ENCODE assay signal across 1 cellular context in the genomic region with DNA sequence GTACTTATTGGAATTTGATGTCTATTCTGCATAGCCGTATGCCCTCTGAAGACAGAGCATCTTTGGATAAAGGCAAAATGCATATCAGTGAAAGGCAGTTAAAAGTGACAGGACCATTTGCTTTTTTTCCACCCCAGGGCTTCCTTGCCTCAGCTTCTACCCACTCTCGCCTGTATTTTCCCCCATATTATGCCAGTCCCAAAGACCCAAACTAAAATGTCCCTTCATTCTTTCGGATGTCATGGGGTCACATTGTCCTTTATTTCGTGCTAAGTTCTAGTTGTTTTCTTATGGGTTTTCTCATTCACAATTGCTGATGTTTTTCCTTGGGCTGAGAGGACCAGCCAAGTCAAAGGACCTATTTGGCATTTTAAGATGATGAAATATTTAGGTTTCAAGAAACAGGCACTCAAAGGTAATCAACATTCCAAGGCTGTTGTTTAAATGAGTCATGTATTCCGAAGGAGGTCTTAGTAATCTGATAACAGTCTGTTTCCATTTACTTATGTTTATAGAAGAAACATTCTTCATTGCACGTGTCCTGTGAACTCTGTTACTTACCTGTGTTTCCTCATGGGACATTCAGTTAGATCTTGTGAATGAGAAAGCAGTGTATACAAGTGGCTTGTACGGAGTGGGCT.
TF ChIP-seq lines count a peak whose summit lies in the region.

No MANE protein-coding gene starts in this region.

TF ChIP-seq in HEK293, 187 proteins besides CTCF, POLR2A, EP300 and RAD21 (continued from another document and continues in another):
- 0 out of 2 replicates have a peak, but pooled peaks have one; percentile 36 for TF ChIP-seq INSM2 (tag by site-specific recombination; IDR thresholded peaks at IDR 0.05)
- TF ChIP-seq ZNF366 (tag by site-specific recombination; conservative IDR thresholded peaks at IDR 0.05): peak; percentile 55
- TF ChIP-seq ZNF175 (tag by site-specific recombination; IDR thresholded peaks at IDR 0.05): no peak
- 0 out of 2 replicates have a peak, but pooled peaks have one; percentile 20 for TF ChIP-seq SP7 (tag by site-specific recombination; IDR thresholded peaks at IDR 0.05)
- no peak for TF ChIP-seq ZNF548 (tag by site-specific recombination; IDR thresholded peaks at IDR 0.05)
- TF ChIP-seq SP3 (tag by site-specific recombination; IDR thresholded peaks at IDR 0.05): no peak
- TF ChIP-seq ZNF423 (tag by site-specific recombination; IDR thresholded peaks at IDR 0.05): no peak
- TF ChIP-seq ZNF292 (tag by site-specific recombination; IDR thresholded peaks at IDR 0.05; ENCODE audit: borderline replicate concordance, low read depth): no peak
- TF ChIP-seq BCL11B (tag by site-specific recombination; IDR thresholded peaks at IDR 0.05; ENCODE audit: low read depth): 0 out of 2 replicates have a peak, but pooled peaks have one; percentile 23
- TF ChIP-seq, protein P1, sequence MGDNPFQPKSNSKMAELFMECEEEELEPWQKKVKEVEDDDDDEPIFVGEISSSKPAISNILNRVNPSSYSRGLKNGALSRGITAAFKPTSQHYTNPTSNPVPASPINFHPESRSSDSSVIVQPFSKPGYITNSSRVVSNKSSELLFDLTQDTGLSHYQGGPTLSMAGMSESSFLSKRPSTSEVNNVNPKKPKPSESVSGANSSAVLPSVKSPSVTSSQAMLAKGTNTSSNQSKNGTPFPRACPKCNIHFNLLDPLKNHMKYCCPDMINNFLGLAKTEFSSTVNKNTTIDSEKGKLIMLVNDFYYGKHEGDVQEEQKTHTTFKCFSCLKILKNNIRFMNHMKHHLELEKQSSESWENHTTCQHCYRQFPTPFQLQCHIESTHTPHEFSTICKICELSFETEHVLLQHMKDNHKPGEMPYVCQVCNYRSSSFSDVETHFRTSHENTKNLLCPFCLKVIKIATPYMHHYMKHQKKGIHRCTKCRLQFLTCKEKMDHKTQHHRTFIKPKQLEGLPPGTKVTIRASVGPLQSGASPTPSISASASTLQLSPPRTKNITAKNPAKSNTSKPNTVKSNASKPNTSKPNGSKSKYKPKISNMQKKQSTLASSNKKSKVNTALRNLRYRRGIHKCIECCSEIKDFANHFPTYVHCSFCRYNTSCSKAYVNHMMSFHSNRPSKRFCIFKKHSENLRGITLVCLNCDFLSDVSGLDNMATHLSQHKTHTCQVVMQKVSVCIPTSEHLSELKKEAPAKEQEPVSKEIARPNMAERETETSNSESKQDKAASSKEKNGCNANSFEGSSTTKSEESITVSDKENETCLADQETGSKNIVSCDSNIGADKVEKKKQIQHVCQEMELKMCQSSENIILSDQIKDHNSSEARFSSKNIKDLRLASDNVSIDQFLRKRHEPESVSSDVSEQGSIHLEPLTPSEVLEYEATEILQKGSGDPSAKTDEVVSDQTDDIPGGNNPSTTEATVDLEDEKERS (tag by site-specific recombination; IDR thresholded peaks at IDR 0.05): no peak
- no peak for TF ChIP-seq ZBTB49 (tag by site-specific recombination; IDR thresholded peaks at IDR 0.05; ENCODE audit: low read depth)
- no peak for TF ChIP-seq ZNF747 (tag by site-specific recombination; IDR thresholded peaks at IDR 0.05)
- no peak for TF ChIP-seq ZNF324 (tag by site-specific recombination; IDR thresholded peaks at IDR 0.05)
- TF ChIP-seq, protein P2, sequence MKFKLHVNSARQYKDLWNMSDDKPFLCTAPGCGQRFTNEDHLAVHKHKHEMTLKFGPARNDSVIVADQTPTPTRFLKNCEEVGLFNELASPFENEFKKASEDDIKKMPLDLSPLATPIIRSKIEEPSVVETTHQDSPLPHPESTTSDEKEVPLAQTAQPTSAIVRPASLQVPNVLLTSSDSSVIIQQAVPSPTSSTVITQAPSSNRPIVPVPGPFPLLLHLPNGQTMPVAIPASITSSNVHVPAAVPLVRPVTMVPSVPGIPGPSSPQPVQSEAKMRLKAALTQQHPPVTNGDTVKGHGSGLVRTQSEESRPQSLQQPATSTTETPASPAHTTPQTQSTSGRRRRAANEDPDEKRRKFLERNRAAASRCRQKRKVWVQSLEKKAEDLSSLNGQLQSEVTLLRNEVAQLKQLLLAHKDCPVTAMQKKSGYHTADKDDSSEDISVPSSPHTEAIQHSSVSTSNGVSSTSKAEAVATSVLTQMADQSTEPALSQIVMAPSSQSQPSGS (tag by site-specific recombination; IDR thresholded peaks at IDR 0.05; ENCODE audit: low read depth): 0 out of 2 replicates have a peak, but pooled peaks have one; percentile 26
- TF ChIP-seq, protein P3, sequence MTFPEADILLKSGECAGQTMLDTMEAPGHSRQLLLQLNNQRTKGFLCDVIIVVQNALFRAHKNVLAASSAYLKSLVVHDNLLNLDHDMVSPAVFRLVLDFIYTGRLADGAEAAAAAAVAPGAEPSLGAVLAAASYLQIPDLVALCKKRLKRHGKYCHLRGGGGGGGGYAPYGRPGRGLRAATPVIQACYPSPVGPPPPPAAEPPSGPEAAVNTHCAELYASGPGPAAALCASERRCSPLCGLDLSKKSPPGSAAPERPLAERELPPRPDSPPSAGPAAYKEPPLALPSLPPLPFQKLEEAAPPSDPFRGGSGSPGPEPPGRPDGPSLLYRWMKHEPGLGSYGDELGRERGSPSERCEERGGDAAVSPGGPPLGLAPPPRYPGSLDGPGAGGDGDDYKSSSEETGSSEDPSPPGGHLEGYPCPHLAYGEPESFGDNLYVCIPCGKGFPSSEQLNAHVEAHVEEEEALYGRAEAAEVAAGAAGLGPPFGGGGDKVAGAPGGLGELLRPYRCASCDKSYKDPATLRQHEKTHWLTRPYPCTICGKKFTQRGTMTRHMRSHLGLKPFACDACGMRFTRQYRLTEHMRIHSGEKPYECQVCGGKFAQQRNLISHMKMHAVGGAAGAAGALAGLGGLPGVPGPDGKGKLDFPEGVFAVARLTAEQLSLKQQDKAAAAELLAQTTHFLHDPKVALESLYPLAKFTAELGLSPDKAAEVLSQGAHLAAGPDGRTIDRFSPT (tag by site-specific recombination; IDR thresholded peaks at IDR 0.05): 0 out of 2 replicates have a peak, but pooled peaks have one; percentile 48
- no peak for TF ChIP-seq ZNF112 (tag by site-specific recombination; IDR thresholded peaks at IDR 0.05)
- peak; percentile 86 for TF ChIP-seq ZNF335 (tag by site-specific recombination; conservative IDR thresholded peaks at IDR 0.05)
- TF ChIP-seq ZNF114 (tag by site-specific recombination; IDR thresholded peaks at IDR 0.05): no peak
- 0 out of 2 replicates have a peak, but pooled peaks have one; percentile 36 for TF ChIP-seq ZEB2 (tag by site-specific recombination; IDR thresholded peaks at IDR 0.05)
- no peak for TF ChIP-seq ZNF777 (tag by site-specific recombination; IDR thresholded peaks at IDR 0.05; ENCODE audit: borderline replicate concordance)
- 0 out of 2 replicates have a peak, but pooled peaks have one; percentile 27 for TF ChIP-seq ZNF843 (tag by site-specific recombination; IDR thresholded peaks at IDR 0.05)
- TF ChIP-seq ZNF311 (tag by site-specific recombination; IDR thresholded peaks at IDR 0.05; ENCODE audit: borderline replicate concordance): no peak
- no peak for TF ChIP-seq ZNF19 (tag by site-specific recombination; IDR thresholded peaks at IDR 0.05; ENCODE audit: low read depth)
- TF ChIP-seq ZIC2 (tag by site-specific recombination; IDR thresholded peaks at IDR 0.05): no peak
- peak; percentile 80 for TF ChIP-seq PRDM1 (tag by site-specific recombination; IDR thresholded peaks at IDR 0.05)
- TF ChIP-seq KLF8 (tag by site-specific recombination; IDR thresholded peaks at IDR 0.05): peak; percentile 73
- no peak for TF ChIP-seq ZNF433 (tag by site-specific recombination; IDR thresholded peaks at IDR 0.05; ENCODE audit: low read depth)
- no peak for TF ChIP-seq ZNF426 (tag by site-specific recombination; IDR thresholded peaks at IDR 0.05)
- TF ChIP-seq ZNF473 (tag by site-specific recombination; IDR thresholded peaks at IDR 0.05): no peak
- 0 out of 2 replicates have a peak, but pooled peaks have one; percentile 22 for TF ChIP-seq ZNF350 (tag by site-specific recombination; IDR thresholded peaks at IDR 0.05)
- TF ChIP-seq ZFP69B (tag by site-specific recombination; IDR thresholded peaks at IDR 0.05): no peak
- TF ChIP-seq PRDM6 (tag by site-specific recombination; IDR thresholded peaks at IDR 0.05): peak; percentile 40; the same call in 1 of the 2 replicates
- no peak for TF ChIP-seq ZNF121 (tag by site-specific recombination; IDR thresholded peaks at IDR 0.05)
- no peak for TF ChIP-seq ZNF214 (tag by site-specific recombination; IDR thresholded peaks at IDR 0.05; ENCODE audit: borderline replicate concordance)
- TF ChIP-seq FEZF1 (tag by site-specific recombination; IDR thresholded peaks at IDR 0.05): 0 out of 2 replicates have a peak, but pooled peaks have one; percentile 21
- no peak for TF ChIP-seq HOXC10 (CRISPR knock-in tag; IDR thresholded peaks at IDR 0.05)
- TF ChIP-seq ZNF174 (tag by site-specific recombination; IDR thresholded peaks at IDR 0.05): no peak
- no peak for TF ChIP-seq MYNN (tag by site-specific recombination; IDR thresholded peaks at IDR 0.05; ENCODE audit: borderline replicate concordance)
- no peak for TF ChIP-seq EGR2 (tag by site-specific recombination; IDR thresholded peaks at IDR 0.05; ENCODE audit: low read depth)
- peak; percentile 61 for TF ChIP-seq GLIS1 (tag by site-specific recombination; IDR thresholded peaks at IDR 0.05)
- TF ChIP-seq ZNF169 (tag by site-specific recombination; IDR thresholded peaks at IDR 0.05): no peak
- TF ChIP-seq ZNF510 (tag by site-specific recombination; IDR thresholded peaks at IDR 0.05; ENCODE audit: insufficient replicate concordance): no peak
- 0 out of 2 replicates have a peak, but pooled peaks have one; percentile 18 for TF ChIP-seq BCL11A (tag by site-specific recombination; IDR thresholded peaks at IDR 0.05; ENCODE audit: low read depth)
- TF ChIP-seq, protein P4, sequence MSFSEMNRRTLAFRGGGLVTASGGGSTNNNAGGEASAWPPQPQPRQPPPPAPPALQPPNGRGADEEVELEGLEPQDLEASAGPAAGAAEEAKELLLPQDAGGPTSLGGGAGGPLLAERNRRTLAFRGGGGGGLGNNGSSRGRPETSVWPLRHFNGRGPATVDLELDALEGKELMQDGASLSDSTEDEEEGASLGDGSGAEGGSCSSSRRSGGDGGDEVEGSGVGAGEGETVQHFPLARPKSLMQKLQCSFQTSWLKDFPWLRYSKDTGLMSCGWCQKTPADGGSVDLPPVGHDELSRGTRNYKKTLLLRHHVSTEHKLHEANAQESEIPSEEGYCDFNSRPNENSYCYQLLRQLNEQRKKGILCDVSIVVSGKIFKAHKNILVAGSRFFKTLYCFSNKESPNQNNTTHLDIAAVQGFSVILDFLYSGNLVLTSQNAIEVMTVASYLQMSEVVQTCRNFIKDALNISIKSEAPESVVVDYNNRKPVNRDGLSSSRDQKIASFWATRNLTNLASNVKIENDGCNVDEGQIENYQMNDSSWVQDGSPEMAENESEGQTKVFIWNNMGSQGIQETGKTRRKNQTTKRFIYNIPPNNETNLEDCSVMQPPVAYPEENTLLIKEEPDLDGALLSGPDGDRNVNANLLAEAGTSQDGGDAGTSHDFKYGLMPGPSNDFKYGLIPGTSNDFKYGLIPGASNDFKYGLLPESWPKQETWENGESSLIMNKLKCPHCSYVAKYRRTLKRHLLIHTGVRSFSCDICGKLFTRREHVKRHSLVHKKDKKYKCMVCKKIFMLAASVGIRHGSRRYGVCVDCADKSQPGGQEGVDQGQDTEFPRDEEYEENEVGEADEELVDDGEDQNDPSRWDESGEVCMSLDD (tag by site-specific recombination; IDR thresholded peaks at IDR 0.05): no peak
- no peak for TF ChIP-seq ZSCAN16 (tag by site-specific recombination; IDR thresholded peaks at IDR 0.05)
- TF ChIP-seq ZNF514 (tag by site-specific recombination; IDR thresholded peaks at IDR 0.05): no peak
- TF ChIP-seq ZNF76 (tag by site-specific recombination; IDR thresholded peaks at IDR 0.05; ENCODE audit: borderline replicate concordance, low read depth): no peak
- TF ChIP-seq HOXD13 (CRISPR knock-in tag; IDR thresholded peaks at IDR 0.05; ENCODE audit: borderline replicate concordance): no peak
